1 cellular context compared by ENCODE assay signal in the genomic region with DNA sequence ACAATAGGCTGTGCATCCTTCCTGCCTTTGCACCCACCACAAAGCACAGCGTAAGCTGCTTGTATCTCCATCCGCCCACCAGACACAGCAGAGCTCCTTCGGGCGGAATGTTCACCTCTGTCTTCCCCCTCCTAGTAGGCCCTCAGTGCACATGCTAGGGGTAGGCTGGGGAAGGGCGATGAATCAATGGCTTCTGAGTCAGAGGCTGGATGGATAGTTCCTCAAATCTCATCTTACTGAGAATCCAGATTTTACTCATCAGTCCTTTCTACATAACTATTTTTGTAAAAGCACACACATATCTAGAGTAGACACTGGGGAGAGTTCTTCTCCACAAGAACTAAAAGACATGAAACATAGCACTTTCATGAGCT.
TF ChIP-seq lines count a peak whose summit lies in the region.

No MANE protein-coding gene starts in this region.

TF ChIP-seq in SK-N-SH, 30 proteins besides CTCF, POLR2A, EP300 and RAD21 (continued from another document):
- TF ChIP-seq ZBTB33 (IDR thresholded peaks at IDR 0.05; ENCODE audit: borderline replicate concordance, low read depth) (no peak), EZH2phosphoT487 (IDR thresholded peaks at IDR 0.05; ENCODE audit: borderline replicate concordance, low read depth) (no peak), GABPA (IDR thresholded peaks at IDR 0.05; ENCODE audit: low read depth) (no peak), POLR2AphosphoS5 (IDR thresholded peaks at IDR 0.05; ENCODE audit: low read depth, low read length) (no peak), ELF1 (IDR thresholded peaks at IDR 0.05) (no peak), FOXJ3 (CRISPR knock-in tag; IDR thresholded peaks at IDR 0.05) (no peak), IRF3 (IDR thresholded peaks at IDR 0.05; ENCODE audit: low read depth, low read length) (no peak), JUND (IDR thresholded peaks at IDR 0.05) (peak; percentile 62), USF2 (IDR thresholded peaks at IDR 0.05; ENCODE audit: borderline replicate concordance, low read depth, low read length) (no peak), REST (IDR thresholded peaks at IDR 0.05; ENCODE audit: low read depth, low read length) (no peak), TCF12 (IDR thresholded peaks at IDR 0.05) (peak; percentile 40), FOSL2 (IDR thresholded peaks at IDR 0.05; ENCODE audit: borderline replicate concordance, low read depth) (peak; percentile 71), FOXM1 (IDR thresholded peaks at IDR 0.05; ENCODE audit: low read depth) (no peak), GATA2 (CRISPR knock-in tag; IDR thresholded peaks at IDR 0.05) (no peak), RXRA (IDR thresholded peaks at IDR 0.05; ENCODE audit: borderline replicate concordance, low read depth) (no peak; the same call in 1 of the 2 replicates), MXI1 (IDR thresholded peaks at IDR 0.05; ENCODE audit: low read depth, low read length) (no peak), CHD2 (IDR thresholded peaks at IDR 0.05; ENCODE audit: low read length, partially characterized antibody) (no peak), MAX (IDR thresholded peaks at IDR 0.05; ENCODE audit: low read depth) (peak; percentile 48; the same call in 1 of the 2 replicates), TEAD4 (IDR thresholded peaks at IDR 0.05; ENCODE audit: borderline replicate concordance, insufficient read depth) (no peak)
- TF ChIP-seq, protein P1, sequence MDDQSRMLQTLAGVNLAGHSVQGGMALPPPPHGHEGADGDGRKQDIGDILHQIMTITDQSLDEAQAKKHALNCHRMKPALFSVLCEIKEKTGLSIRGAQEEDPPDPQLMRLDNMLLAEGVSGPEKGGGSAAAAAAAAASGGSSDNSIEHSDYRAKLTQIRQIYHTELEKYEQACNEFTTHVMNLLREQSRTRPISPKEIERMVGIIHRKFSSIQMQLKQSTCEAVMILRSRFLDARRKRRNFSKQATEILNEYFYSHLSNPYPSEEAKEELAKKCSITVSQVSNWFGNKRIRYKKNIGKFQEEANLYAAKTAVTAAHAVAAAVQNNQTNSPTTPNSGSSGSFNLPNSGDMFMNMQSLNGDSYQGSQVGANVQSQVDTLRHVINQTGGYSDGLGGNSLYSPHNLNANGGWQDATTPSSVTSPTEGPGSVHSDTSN (IDR thresholded peaks at IDR 0.05) = peak; percentile 49
- TF ChIP-seq, protein P2, sequence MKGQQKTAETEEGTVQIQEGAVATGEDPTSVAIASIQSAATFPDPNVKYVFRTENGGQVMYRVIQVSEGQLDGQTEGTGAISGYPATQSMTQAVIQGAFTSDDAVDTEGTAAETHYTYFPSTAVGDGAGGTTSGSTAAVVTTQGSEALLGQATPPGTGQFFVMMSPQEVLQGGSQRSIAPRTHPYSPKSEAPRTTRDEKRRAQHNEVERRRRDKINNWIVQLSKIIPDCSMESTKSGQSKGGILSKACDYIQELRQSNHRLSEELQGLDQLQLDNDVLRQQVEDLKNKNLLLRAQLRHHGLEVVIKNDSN (IDR thresholded peaks at IDR 0.05; ENCODE audit: borderline replicate concordance, low read depth) = no peak
